Comparison of ENCODE assay signal across 1 cellular context in the genomic region with DNA sequence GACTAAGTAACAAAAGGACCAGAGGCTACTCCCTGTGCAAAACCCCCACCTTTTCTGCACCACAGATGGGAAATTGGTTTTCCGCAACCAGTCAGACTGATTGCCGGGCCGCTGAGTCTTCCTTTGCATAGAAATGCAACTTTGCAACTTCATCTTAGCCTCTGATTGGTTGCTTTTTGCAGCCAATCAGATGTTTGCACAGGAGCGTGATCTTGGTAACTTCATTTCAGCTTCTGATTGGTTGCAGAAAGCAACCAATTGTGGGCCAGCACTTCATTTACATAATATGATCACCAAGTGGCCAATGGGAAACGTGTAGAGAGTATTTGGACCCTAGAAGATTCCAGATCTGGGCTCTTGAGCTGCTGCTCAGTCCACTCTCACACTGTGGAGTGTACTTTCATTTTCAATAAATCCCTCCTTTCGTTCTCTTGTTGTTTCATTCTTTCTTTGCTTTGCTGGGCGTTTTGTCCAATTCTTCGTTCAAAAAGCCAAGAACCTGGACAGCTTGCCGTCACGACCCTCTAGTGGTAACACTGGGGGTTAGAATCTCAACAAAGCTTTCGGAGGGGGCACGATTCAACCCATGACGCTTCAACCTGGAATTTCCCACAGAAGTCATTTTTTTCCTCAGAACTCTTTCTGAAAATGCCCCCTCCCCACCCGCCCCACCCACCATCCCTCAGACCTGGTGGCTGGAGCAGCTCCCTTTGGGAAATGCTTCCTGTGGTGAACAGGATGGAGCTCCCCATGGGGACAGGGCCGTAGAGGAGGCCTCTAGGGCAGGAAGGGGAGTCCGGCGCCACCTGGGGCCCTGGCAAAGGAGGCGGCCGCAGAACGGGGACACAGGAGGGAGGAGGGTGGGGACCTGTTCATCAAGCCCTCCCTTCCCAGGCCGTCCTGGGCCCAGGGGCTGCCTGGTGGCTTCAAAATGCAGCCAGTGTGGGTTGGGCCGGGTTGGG.
TF ChIP-seq lines count a peak whose summit lies in the region.

No MANE protein-coding gene starts in this region.

TF ChIP-seq in GM23338, 12 proteins besides CTCF, POLR2A, EP300 and RAD21:
- TF ChIP-seq JUNB (IDR thresholded peaks at IDR 0.05; ENCODE audit: unreplicated experiment) (no peak), CREB1 (CRISPR knock-in tag; IDR thresholded peaks at IDR 0.05; ENCODE audit: low read depth) (no peak), POLR2AphosphoS5 (IDR thresholded peaks at IDR 0.05; ENCODE audit: low read depth) (no peak), ZNF114 (CRISPR knock-in tag; IDR thresholded peaks at IDR 0.05) (no peak)
- TF ChIP-seq, protein P1, sequence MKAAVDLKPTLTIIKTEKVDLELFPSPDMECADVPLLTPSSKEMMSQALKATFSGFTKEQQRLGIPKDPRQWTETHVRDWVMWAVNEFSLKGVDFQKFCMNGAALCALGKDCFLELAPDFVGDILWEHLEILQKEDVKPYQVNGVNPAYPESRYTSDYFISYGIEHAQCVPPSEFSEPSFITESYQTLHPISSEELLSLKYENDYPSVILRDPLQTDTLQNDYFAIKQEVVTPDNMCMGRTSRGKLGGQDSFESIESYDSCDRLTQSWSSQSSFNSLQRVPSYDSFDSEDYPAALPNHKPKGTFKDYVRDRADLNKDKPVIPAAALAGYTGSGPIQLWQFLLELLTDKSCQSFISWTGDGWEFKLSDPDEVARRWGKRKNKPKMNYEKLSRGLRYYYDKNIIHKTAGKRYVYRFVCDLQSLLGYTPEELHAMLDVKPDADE (IDR thresholded peaks at IDR 0.05), result no peak
- TF ChIP-seq, protein P2, sequence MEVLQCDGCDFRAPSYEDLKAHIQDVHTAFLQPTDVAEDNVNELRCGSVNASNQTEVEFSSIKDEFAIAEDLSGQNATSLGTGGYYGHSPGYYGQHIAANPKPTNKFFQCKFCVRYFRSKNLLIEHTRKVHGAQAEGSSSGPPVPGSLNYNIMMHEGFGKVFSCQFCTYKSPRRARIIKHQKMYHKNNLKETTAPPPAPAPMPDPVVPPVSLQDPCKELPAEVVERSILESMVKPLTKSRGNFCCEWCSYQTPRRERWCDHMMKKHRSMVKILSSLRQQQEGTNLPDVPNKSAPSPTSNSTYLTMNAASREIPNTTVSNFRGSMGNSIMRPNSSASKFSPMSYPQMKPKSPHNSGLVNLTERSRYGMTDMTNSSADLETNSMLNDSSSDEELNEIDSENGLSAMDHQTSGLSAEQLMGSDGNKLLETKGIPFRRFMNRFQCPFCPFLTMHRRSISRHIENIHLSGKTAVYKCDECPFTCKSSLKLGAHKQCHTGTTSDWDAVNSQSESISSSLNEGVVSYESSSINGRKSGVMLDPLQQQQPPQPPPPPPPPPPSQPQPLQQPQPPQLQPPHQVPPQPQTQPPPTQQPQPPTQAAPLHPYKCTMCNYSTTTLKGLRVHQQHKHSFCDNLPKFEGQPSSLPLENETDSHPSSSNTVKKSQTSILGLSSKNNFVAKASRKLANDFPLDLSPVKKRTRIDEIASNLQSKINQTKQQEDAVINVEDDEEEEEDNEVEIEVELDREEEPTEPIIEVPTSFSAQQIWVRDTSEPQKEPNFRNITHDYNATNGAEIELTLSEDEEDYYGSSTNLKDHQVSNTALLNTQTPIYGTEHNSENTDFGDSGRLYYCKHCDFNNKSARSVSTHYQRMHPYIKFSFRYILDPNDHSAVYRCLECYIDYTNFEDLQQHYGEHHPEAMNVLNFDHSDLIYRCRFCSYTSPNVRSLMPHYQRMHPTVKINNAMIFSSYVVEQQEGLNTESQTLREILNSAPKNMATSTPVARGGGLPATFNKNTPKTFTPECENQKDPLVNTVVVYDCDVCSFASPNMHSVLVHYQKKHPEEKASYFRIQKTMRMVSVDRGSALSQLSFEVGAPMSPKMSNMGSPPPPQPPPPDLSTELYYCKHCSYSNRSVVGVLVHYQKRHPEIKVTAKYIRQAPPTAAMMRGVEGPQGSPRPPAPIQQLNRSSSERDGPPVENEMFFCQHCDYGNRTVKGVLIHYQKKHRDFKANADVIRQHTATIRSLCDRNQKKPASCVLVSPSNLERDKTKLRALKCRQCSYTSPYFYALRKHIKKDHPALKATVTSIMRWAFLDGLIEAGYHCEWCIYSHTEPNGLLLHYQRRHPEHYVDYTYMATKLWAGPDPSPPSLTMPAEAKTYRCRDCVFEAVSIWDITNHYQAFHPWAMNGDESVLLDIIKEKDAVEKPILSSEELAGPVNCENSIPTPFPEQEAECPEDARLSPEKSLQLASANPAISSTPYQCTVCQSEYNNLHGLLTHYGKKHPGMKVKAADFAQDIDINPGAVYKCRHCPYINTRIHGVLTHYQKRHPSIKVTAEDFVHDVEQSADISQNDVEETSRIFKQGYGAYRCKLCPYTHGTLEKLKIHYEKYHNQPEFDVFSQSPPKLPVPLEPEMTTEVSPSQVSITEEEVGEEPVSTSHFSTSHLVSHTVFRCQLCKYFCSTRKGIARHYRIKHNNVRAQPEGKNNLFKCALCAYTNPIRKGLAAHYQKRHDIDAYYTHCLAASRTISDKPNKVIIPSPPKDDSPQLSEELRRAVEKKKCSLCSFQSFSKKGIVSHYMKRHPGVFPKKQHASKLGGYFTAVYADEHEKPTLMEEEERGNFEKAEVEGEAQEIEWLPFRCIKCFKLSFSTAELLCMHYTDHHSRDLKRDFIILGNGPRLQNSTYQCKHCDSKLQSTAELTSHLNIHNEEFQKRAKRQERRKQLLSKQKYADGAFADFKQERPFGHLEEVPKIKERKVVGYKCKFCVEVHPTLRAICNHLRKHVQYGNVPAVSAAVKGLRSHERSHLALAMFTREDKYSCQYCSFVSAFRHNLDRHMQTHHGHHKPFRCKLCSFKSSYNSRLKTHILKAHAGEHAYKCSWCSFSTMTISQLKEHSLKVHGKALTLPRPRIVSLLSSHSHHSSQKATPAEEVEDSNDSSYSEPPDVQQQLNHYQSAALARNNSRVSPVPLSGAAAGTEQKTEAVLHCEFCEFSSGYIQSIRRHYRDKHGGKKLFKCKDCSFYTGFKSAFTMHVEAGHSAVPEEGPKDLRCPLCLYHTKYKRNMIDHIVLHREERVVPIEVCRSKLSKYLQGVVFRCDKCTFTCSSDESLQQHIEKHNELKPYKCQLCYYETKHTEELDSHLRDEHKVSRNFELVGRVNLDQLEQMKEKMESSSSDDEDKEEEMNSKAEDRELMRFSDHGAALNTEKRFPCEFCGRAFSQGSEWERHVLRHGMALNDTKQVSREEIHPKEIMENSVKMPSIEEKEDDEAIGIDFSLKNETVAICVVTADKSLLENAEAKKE (CRISPR knock-in tag; IDR thresholded peaks at IDR 0.05), result no peak
TF ChIP-seq in GM23338: peak in this region for 0.
